In the genomic region with DNA sequence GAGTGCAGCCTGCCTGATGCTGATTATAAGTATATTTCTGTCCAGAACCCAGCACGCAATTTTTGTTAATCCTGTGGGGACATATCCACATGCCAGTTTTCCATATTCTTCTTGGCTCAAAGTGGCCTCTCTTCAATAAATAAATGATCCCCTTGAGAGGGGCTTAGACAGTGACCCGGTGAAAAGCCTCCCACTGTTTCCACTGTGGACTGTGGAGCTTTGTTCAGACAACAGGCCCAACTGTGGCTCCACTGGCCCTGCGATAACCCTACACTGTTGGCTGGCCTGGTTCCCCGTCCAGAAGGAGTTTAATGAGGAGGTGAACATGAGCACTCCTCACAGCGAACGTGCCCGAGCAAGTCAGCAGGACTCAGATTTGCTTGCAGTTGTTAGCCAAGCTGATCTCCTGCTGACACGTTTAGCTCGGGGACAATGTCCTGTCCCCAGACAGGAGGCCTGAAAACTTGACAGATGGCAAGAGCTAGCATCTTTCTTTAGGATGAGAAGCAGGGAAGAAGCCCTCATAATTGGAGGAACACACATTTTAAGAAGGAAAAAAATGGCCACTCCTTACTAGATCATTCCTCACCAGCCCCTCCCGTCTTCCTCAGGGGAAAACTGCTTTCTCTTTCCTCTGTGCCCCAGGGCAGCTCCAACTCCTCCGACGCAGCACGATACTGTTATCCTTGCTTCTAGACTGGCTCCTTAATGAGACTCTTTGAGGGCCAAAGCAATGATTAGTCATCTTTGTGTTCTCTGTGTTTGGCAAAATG, we compare ENCODE assay signal across 12 cellular contexts. TPM values are rescaled to one million over a fixed set of nuclear protein-coding genes. Genes with fewer than 3 reads are reported as not detected.
A peak's percentile ranks its signal among the peaks of the same experiment; 100 is the strongest.
DNase-seq lines count a peak whose midpoint lies in the region; TF ChIP-seq lines count a peak whose summit lies in the region.
"Had no signal": no experiment of that assay in that cellular context is flagged by ENCODE, and none has a peak within 500 bp of the region (broad histone marks: within the 10 kb centered on the region; RNA-seq: fewer than 3 reads in every experiment).

No MANE protein-coding gene starts in this region.

- no peak overlapping the region for H4K8ac ChIP-seq in neuronal stem cell (ENCODE audit: low read depth, low read length)

- no peak overlapping the region for H2BK5ac ChIP-seq in neuronal stem cell (ENCODE audit: low read length)

- no peak for TF ChIP-seq CTCF in chondrocyte (IDR thresholded peaks at IDR 0.05)

- no peaks in the 10 kb centered on the region for H3K36me3 Mint-ChIP-seq in chondrocyte (ENCODE audit: low read depth)
- H3K36me3 Mint-ChIP-seq: activated naive CD8-positive, alpha-beta T cell treated with anti-CD3 and anti-CD28 coated beads for 36 hours had no signal

- no peak overlapping the region for H3K4me3 Mint-ChIP-seq in chondrocyte (ENCODE audit: unreplicated experiment)
- H3K4me3 Mint-ChIP-seq: activated naive CD8-positive, alpha-beta T cell treated with anti-CD3 and anti-CD28 coated beads for 36 hours had no signal

- H2AFZ ChIP-seq in neuronal stem cell (ENCODE audit: low read length): peak overlapping the region; percentile 87
- H2AFZ ChIP-seq: parathyroid adenoma had no signal

- H2BK15ac ChIP-seq in neuronal stem cell (ENCODE audit: low read length): no peak overlapping the region

- no peak overlapping the region for H3K4me3 ChIP-seq in neuronal stem cell (ENCODE audit: low read length in 2 of 2)
- H3K4me3 ChIP-seq: heart right ventricle had no signal

- in situ Hi-C loops in G401 (cut with HindIII; ENCODE audit: low sequenced_read_pairs): no loop called here

- H3K23ac ChIP-seq in neuronal stem cell (ENCODE audit: low read depth, low read length, poor library complexity): no peak overlapping the region

- no peak overlapping the region for H3K4ac ChIP-seq in neuronal stem cell (ENCODE audit: low read length)

- no peak overlapping the region for H4K91ac ChIP-seq in neuronal stem cell (ENCODE audit: low read depth, low read length, poor library complexity)

- DNase-seq in G401 (ENCODE audit: low spot score) (peak; percentile 85), NCI-H345 (lab: John Stamatoyannopoulos, UW) (peak; percentile 77), chondrocyte (ENCODE audit: low spot score) (no peak), neuronal stem cell (ENCODE audit: low spot score) (no peak), SW480 (ENCODE audit: low spot score) (no peak), amygdala (lab: John Stamatoyannopoulos, UW) (no peak)
- no peak for DNase-seq in stimulated activated naive CD4-positive, alpha-beta T cell treated with Interleukin-2 at 50 U/mL for 16 hours (lab: John Stamatoyannopoulos, UW)
- DNase-seq in activated CD4-positive, alpha-beta T cell treated with anti-CD3 and anti-CD28 coated beads for 1 hour: no peak
- DNase-seq: activated naive CD8-positive, alpha-beta T cell treated with anti-CD3 and anti-CD28 coated beads for 36 hours; heart right ventricle; MM.1S had no signal

- H2AK5ac ChIP-seq in neuronal stem cell (ENCODE audit: low read depth, low read length): no peak overlapping the region

- H3K4me1 Mint-ChIP-seq in chondrocyte (ENCODE audit: low read depth): peaks cover 11% of the 10 kb centered on the region
- H3K4me1 Mint-ChIP-seq: activated naive CD8-positive, alpha-beta T cell treated with anti-CD3 and anti-CD28 coated beads for 36 hours had no signal

- no peak overlapping the region for H2BK120ac ChIP-seq in neuronal stem cell (ENCODE audit: low read depth, low read length)

- H3K4me2 ChIP-seq in neuronal stem cell (ENCODE audit: insufficient read depth, low read length, poor library complexity, severe bottlenecking): no peak overlapping the region

- H2BK12ac ChIP-seq in neuronal stem cell (ENCODE audit: low read length): no peak overlapping the region

- peak overlapping the region; percentile 66 for H3K27ac Mint-ChIP-seq in chondrocyte (ENCODE audit: unreplicated experiment)
- H3K27ac Mint-ChIP-seq: activated naive CD8-positive, alpha-beta T cell treated with anti-CD3 and anti-CD28 coated beads for 36 hours had no signal

- peak overlapping the region; percentile 54 for H3K18ac ChIP-seq in neuronal stem cell (ENCODE audit: low read length)

- H3K27ac ChIP-seq in neuronal stem cell (replicated peaks; ENCODE audit: low read length): peak overlapping the region; percentile 21
- H3K27ac ChIP-seq: heart right ventricle, parathyroid adenoma had no signal

- no peaks in the 10 kb centered on the region for H3K79me1 ChIP-seq in neuronal stem cell (ENCODE audit: low read depth, low read length)

- H3K27me3 Mint-ChIP-seq in chondrocyte (ENCODE audit: low read depth): no peaks in the 10 kb centered on the region
- H3K27me3 Mint-ChIP-seq: activated naive CD8-positive, alpha-beta T cell treated with anti-CD3 and anti-CD28 coated beads for 36 hours had no signal

- peaks cover 0 to 3% of the 10 kb centered on the region in 2 donors for H3K9me3 ChIP-seq in neuronal stem cell (replicated peaks in 1 of 2; ENCODE audit: control insufficient read depth in 2 of 2, insufficient read depth in 1 of 2, low read depth in 1 of 2, low read length in 2 of 2)
- H3K9me3 ChIP-seq: heart right ventricle had no signal

- no peaks in the 10 kb centered on the region for H3K27me3 ChIP-seq in neuronal stem cell (ENCODE audit: control insufficient read depth in 3 of 3, insufficient read depth in 3 of 3, low read depth in 1 of 3, low read length in 3 of 3)

- H3K9me3 Mint-ChIP-seq in chondrocyte (ENCODE audit: low read depth): no peaks in the 10 kb centered on the region
- H3K9me3 Mint-ChIP-seq: activated naive CD8-positive, alpha-beta T cell treated with anti-CD3 and anti-CD28 coated beads for 36 hours had no signal

- H3K4me1 ChIP-seq in neuronal stem cell (ENCODE audit: control insufficient read depth in 2 of 2, insufficient read depth in 1 of 2, low read depth in 1 of 2, low read length in 2 of 2): peaks cover 13 to 16% of the 10 kb centered on the region in 2 donors
- H3K4me1 ChIP-seq: heart right ventricle had no signal

- WGBS in neuronal stem cell (ENCODE audit: extremely low coverage in 2 of 2, insufficient read length in 2 of 2, insufficient replicate concordance in 1 of 2), 2 donors: no CpG with 5 or more reads among the region's 13 CpGs

- no peak overlapping the region for H3K9ac ChIP-seq in neuronal stem cell (ENCODE audit: low read depth, low read length, poor library complexity)
- H3K9ac ChIP-seq: parathyroid adenoma had no signal

- no peaks in the 10 kb centered on the region for H3K36me3 ChIP-seq in neuronal stem cell (replicated peaks in 1 of 2; ENCODE audit: control insufficient read depth in 2 of 2, insufficient read depth in 2 of 2, low read length in 2 of 2)
- H3K36me3 ChIP-seq: heart right ventricle had no signal

- no peak overlapping the region for H3K14ac ChIP-seq in neuronal stem cell (ENCODE audit: low read length)

RNA-seq across cellular contexts. Expression of gene MTCL1, which starts 20.0 kb away (rescaled TPM):
- 0.43 and 2.2 TPM in 2 replicates for total RNA-seq in G401 (2014; rRNA removed; shearing (Covaris generic))
- total RNA-seq in chondrocyte: 43.9 to 54.4 TPM (median 50.8 TPM) in 3 replicates
- 8.9 TPM for polyA plus RNA-seq in neuronal stem cell (2013, experiment 1 of 2)
- 8.7 TPM for polyA plus RNA-seq in neuronal stem cell (2013, experiment 2 of 2)

Comparison
In these comparisons a context has a peak if more than half of its experiments do, and no peak if none do; other contexts are left out.
1. DNase-seq: peak in G401 (single experiment) and NCI-H345 (single experiment); none in chondrocyte (single experiment), neuronal stem cell (single experiment), SW480 (single experiment), stimulated activated naive CD4-positive, alpha-beta T cell treated with Interleukin-2 at 50 U/mL for 16 hours (single experiment), activated CD4-positive, alpha-beta T cell treated with anti-CD3 and anti-CD28 coated beads for 1 hour (single experiment) and amygdala (0 of 56).
2. RNA of gene MTCL1, which starts 20.0 kb away (total RNA-seq): 43.9 to 54.4 TPM in chondrocyte; 0.43 to 2.2 TPM in G401; every median in the first group is over 10 times any median in the second.